1 cellular context compared by ENCODE assay signal in genomic region chr17:63741251-63742049, GRCh38.
TF ChIP-seq lines count a peak whose summit lies in the region.

Gene STRADA, minus strand, starts transcription at chr17:63741799. Its CDS starts 13,430 bp downstream, at chr17:63728369.

TF ChIP-seq in HepG2, 621 proteins besides CTCF, POLR2A, EP300 and RAD21 (continued from another document and continues in another):
- no peak for TF ChIP-seq ZNF512B (CRISPR knock-in tag; IDR thresholded peaks at IDR 0.05; ENCODE audit: borderline replicate concordance)
- TF ChIP-seq NKX3-1 (CRISPR knock-in tag; IDR thresholded peaks at IDR 0.05): 0 out of 2 replicates have a peak, but pooled peaks have one; percentile 56
- TF ChIP-seq SNAPC5 (CRISPR knock-in tag; IDR thresholded peaks at IDR 0.05; ENCODE audit: borderline replicate concordance): no peak
- TF ChIP-seq AHR (CRISPR knock-in tag; IDR thresholded peaks at IDR 0.05): no peak; the same call in 1 of the 2 replicates
- TF ChIP-seq SMAD9 (CRISPR knock-in tag; IDR thresholded peaks at IDR 0.05): no peak
- TF ChIP-seq ZNF33A (CRISPR knock-in tag; IDR thresholded peaks at IDR 0.05; ENCODE audit: borderline replicate concordance): no peak
- TF ChIP-seq ZFP36 (IDR thresholded peaks at IDR 0.05; ENCODE audit: borderline replicate concordance, low read depth, low read length, partially characterized antibody): no peak
- no peak for TF ChIP-seq ZNF800 (CRISPR knock-in tag; IDR thresholded peaks at IDR 0.05)
- TF ChIP-seq KLF9 (CRISPR knock-in tag; IDR thresholded peaks at IDR 0.05; ENCODE audit: low read depth): 0 out of 2 replicates have a peak, but pooled peaks have one; percentile 65
- peak; percentile 66; the same call in 1 of the 2 replicates for TF ChIP-seq ZSCAN20 (CRISPR knock-in tag; IDR thresholded peaks at IDR 0.05; ENCODE audit: borderline replicate concordance)
- TF ChIP-seq YY1 (IDR thresholded peaks at IDR 0.05; ENCODE audit: insufficient read depth, insufficient replicate concordance, low read depth, low read length): peak; percentile 81
- no peak for TF ChIP-seq JDP2 (CRISPR knock-in tag; IDR thresholded peaks at IDR 0.05; ENCODE audit: borderline replicate concordance)
- peak; percentile 83 to 88; a peak in 2 of 4 replicates for TF ChIP-seq KLF16 (CRISPR knock-in tag; IDR thresholded peaks at IDR 0.05)
- no peak for TF ChIP-seq TOE1 (CRISPR knock-in tag; IDR thresholded peaks at IDR 0.05)
- TF ChIP-seq ZNF563 (CRISPR knock-in tag; IDR thresholded peaks at IDR 0.05): peak; percentile 95
- TF ChIP-seq ZBTB49 (CRISPR knock-in tag; IDR thresholded peaks at IDR 0.05; ENCODE audit: borderline replicate concordance): no peak
- TF ChIP-seq IRF9 (CRISPR knock-in tag; IDR thresholded peaks at IDR 0.05; ENCODE audit: borderline replicate concordance): peak; percentile 91; the same call in 1 of the 2 replicates
- peak; percentile 45 for TF ChIP-seq ZNF781 (CRISPR knock-in tag; IDR thresholded peaks at IDR 0.05; ENCODE audit: borderline replicate concordance, not compliant biosample characterization)
- no peak for TF ChIP-seq EZH2 (conservative IDR thresholded peaks at IDR 0.05; ENCODE audit: low read depth, low read length)
- TF ChIP-seq ZNF205 (CRISPR knock-in tag; IDR thresholded peaks at IDR 0.05): peak; percentile 36; the same call in 1 of the 2 replicates
- 0 out of 2 replicates have a peak, but pooled peaks have one; percentile 88 for TF ChIP-seq GTF3A (CRISPR knock-in tag; conservative IDR thresholded peaks at IDR 0.05)
- no peak for TF ChIP-seq ZNF282 (IDR thresholded peaks at IDR 0.05; ENCODE audit: partially characterized antibody)
- 0 out of 2 replicates have a peak, but pooled peaks have one; percentile 58 for TF ChIP-seq ZBTB42 (CRISPR knock-in tag; IDR thresholded peaks at IDR 0.05)
- 0 out of 2 replicates have a peak, but pooled peaks have one; percentile 28 for TF ChIP-seq TERF1 (CRISPR knock-in tag; IDR thresholded peaks at IDR 0.05)
- peak; percentile 71; the same call in 1 of the 2 replicates for TF ChIP-seq EED (CRISPR knock-in tag; IDR thresholded peaks at IDR 0.05)
- no peak for TF ChIP-seq GATA4 (IDR thresholded peaks at IDR 0.05; ENCODE audit: borderline replicate concordance, low read depth)
- TF ChIP-seq ZNF414 (CRISPR knock-in tag; IDR thresholded peaks at IDR 0.05): no peak
- TF ChIP-seq SAP130 (CRISPR knock-in tag; IDR thresholded peaks at IDR 0.05; ENCODE audit: low read depth): peak; percentile 93
- TF ChIP-seq HMGXB4 (CRISPR knock-in tag; IDR thresholded peaks at IDR 0.05; ENCODE audit: borderline replicate concordance in 1 of 2, low read depth in 1 of 2): peak; percentile 77 to 79
- no peak for TF ChIP-seq ZNF281 (CRISPR knock-in tag; IDR thresholded peaks at IDR 0.05; ENCODE audit: borderline replicate concordance)
- TF ChIP-seq ZSCAN22 (CRISPR knock-in tag; IDR thresholded peaks at IDR 0.05): 0 out of 2 replicates have a peak, but pooled peaks have one; percentile 16
- TF ChIP-seq TBX2 (CRISPR knock-in tag; IDR thresholded peaks at IDR 0.05; ENCODE audit: borderline replicate concordance): peak; percentile 83
- TF ChIP-seq ZNF441 (CRISPR knock-in tag; IDR thresholded peaks at IDR 0.05; ENCODE audit: borderline replicate concordance): peak; percentile 36; the same call in 1 of the 2 replicates
- TF ChIP-seq ZNF687 (CRISPR knock-in tag; IDR thresholded peaks at IDR 0.05): peak; percentile 94
- TF ChIP-seq SATB2 (CRISPR knock-in tag; IDR thresholded peaks at IDR 0.05): no peak; the same call in 1 of the 2 replicates
